In genomic region chr18:50830544-50830943, GRCh38 we compare ENCODE assay signal across 9 cellular contexts. TPM values are rescaled to one million over a fixed set of nuclear protein-coding genes. Genes with fewer than 3 reads are reported as not detected.
A peak's percentile ranks its signal among the peaks of the same experiment; 100 is the strongest.
DNase-seq lines count a peak whose midpoint lies in the region; ATAC-seq and TF ChIP-seq lines count a peak whose summit lies in the region.
"Had no signal": no experiment of that assay in that cellular context is flagged by ENCODE, and none has a peak within 500 bp of the region (broad histone marks: within the 10 kb centered on the region; RNA-seq: fewer than 3 reads in every experiment).

No MANE protein-coding gene starts in this region.

- peak overlapping the region in 2 of 12 donors; percentile 19 to 84 for H3K27ac ChIP-seq in heart left ventricle
- no peak overlapping the region for H3K27ac ChIP-seq in right atrium auricular region
- H3K27ac ChIP-seq in upper lobe of left lung: peak overlapping the region in 2 of 4 donors; percentile 44 to 61
- H3K27ac ChIP-seq in dorsolateral prefrontal cortex: peak overlapping the region in 15 of 59 donors; percentile 12 to 61 (median 36)
- H3K27ac ChIP-seq: A549 had no signal

- intact Hi-C loops in heart left ventricle (cut with DNase I) (no loop called here), dorsolateral prefrontal cortex (cut with DNase I) (no loop called here)

- ATAC-seq in heart left ventricle (peak; percentile 31 to 79 (median 66)), HG02798 (IDR thresholded peaks at IDR 0.05; ENCODE audit: poor library complexity, unreplicated experiment) (peak; percentile 64), upper lobe of left lung (ENCODE audit: low FRiP score in 2 of 2) (peak; percentile 57 to 77)
- ATAC-seq: A549 had no signal

- WGBS in heart left ventricle, 4 donors: 87 to 93% (median 89%) methylated on average over 5 of the region's 5 CpGs
- 78 to 84% methylated on average over 5 of the region's 5 CpGs for WGBS in upper lobe of left lung, 2 donors

- H3K4me3 ChIP-seq in heart left ventricle (no peak overlapping the region), right atrium auricular region (no peak overlapping the region), upper lobe of left lung (no peak overlapping the region), dorsolateral prefrontal cortex (no peak overlapping the region)
- H3K4me3 ChIP-seq: A549 had no signal

- H3K9me3 ChIP-seq in heart left ventricle (no peaks in the 10 kb centered on the region), right atrium auricular region (no peaks in the 10 kb centered on the region), upper lobe of left lung (no peaks in the 10 kb centered on the region)
- H3K9me3 ChIP-seq: A549 had no signal

- DNase-seq in heart left ventricle (peak in 1 of 5 donors; percentile 20), right atrium auricular region (ENCODE audit: low spot score) (no peak), NOMO-1 treated with dmso at 0.1 percent for 144 hours (lab: John Stamatoyannopoulos, UW; ENCODE audit: unreplicated experiment) (peak; percentile 33), upper lobe of left lung (peak in 1 of 2 donors; percentile 34), dorsolateral prefrontal cortex (no peak), T1000 (lab: John Stamatoyannopoulos, UW) (no peak), NCI-H146 treated with DMSO at 0.1 percent for 48 hours (lab: John Stamatoyannopoulos, UW; ENCODE audit: unreplicated experiment) (no peak)

- no peak for TF ChIP-seq EP300 in upper lobe of left lung (IDR thresholded peaks at IDR 0.05)

- no peaks in the 10 kb centered on the region for H3K36me3 ChIP-seq in heart left ventricle
- H3K36me3 ChIP-seq in right atrium auricular region: no peaks in the 10 kb centered on the region
- H3K36me3 ChIP-seq in upper lobe of left lung: no peaks in the 10 kb centered on the region

- H3K27me3 ChIP-seq in heart left ventricle (no peaks in the 10 kb centered on the region), right atrium auricular region (no peaks in the 10 kb centered on the region), upper lobe of left lung (no peaks in the 10 kb centered on the region), dorsolateral prefrontal cortex (no peaks in the 10 kb centered on the region)

- no peak for TF ChIP-seq POLR2A in heart left ventricle (IDR thresholded peaks at IDR 0.05)
- no peak for TF ChIP-seq POLR2A in upper lobe of left lung (IDR thresholded peaks at IDR 0.05)

- TF ChIP-seq CTCF in heart left ventricle (IDR thresholded peaks at IDR 0.05) (no peak), right atrium auricular region (IDR thresholded peaks at IDR 0.05) (no peak), upper lobe of left lung (IDR thresholded peaks at IDR 0.05) (no peak), dorsolateral prefrontal cortex (IDR thresholded peaks at IDR 0.05 in 54 of 56, conservative IDR thresholded peaks at IDR 0.05 in 2 of 56; ENCODE audit: low read depth in 1 of 56, partially characterized antibody in 56 of 56) (no peak)

- H3K4me1 ChIP-seq in heart left ventricle (peaks cover 0 to 4% (median 0%) of the 10 kb centered on the region in 12 donors), right atrium auricular region (no peaks in the 10 kb centered on the region), upper lobe of left lung (no peaks in the 10 kb centered on the region)

RNA-seq across cellular contexts. Expression of gene MRO, which starts 10.7 kb away (rescaled TPM):
- total RNA-seq in heart left ventricle (1 to 10 TPM in 7 of 9 donors, under 1 TPM in 2; 0.42 to 6.9 (median 3.7) TPM), right atrium auricular region (1 to 10 TPM; 2.1 to 2.6 TPM), upper lobe of left lung (under 1 TPM in 3 of 6 donors, not detected in 3; 0.46 to 0.77 (median 0.71) TPM), dorsolateral prefrontal cortex (100 to 1,000 TPM in 1 of 120 experiments, 10 to 100 TPM in 119; 18.3 to 117 (median 41.7) TPM)
- polyA plus RNA-seq in heart left ventricle: 1 to 10 TPM in 1 of 2 donors, under 1 TPM in 1; 0.19 to 1.6 TPM

RNA-seq across cellular contexts. Expression of gene ME2, which starts 48.4 kb away (rescaled TPM):
- total RNA-seq in heart left ventricle: 10 to 100 TPM; 53.0 to 91.3 (median 84.0) TPM
- polyA plus RNA-seq in heart left ventricle: 10 to 100 TPM; 24.5 to 40.6 TPM
- 100 to 1,000 TPM in 1 of 2 donors, 10 to 100 TPM in 1; 82.0 to 117 TPM for total RNA-seq in right atrium auricular region
- 10 to 100 TPM; 26.9 to 69.8 (median 36.4) TPM for total RNA-seq in upper lobe of left lung
- total RNA-seq in dorsolateral prefrontal cortex: 10 to 100 TPM; 31.2 to 57.8 (median 42.9) TPM
